ENCODE assay signal across 14 cellular contexts in the genomic region with DNA sequence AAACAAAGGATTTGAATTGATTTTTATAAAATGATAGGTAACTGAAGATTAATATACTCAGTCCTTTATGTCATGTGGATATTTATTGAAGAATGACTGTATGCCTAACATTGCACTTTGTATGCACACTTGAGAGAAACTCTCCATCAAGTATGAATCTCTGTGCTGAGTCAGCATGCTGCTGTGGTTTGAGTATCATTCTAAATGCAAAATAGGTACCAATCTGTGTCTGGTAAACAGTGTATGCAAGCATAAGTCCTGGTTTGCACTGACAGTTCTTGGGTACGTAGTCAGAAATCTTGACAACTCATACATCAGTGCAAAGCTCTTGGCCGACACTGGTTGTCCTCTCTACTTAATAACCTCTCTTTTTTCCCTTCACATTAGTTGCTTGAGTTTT. TPM values are rescaled to one million over a fixed set of nuclear protein-coding genes. Genes with fewer than 3 reads are reported as not detected.
"Had no signal": no experiment of that assay in that cellular context is flagged by ENCODE, and none has a peak within 500 bp of the region (broad histone marks: within the 10 kb centered on the region; RNA-seq: fewer than 3 reads in every experiment).

No MANE protein-coding gene starts in this region.

- H3K9ac ChIP-seq: parathyroid adenoma had no signal

- H2AFZ ChIP-seq: parathyroid adenoma had no signal

- H3K79me2 ChIP-seq: parathyroid adenoma had no signal

- ATAC-seq: esophagus mucosa; left lobe of liver; mucosa of descending colon; naive thymus-derived CD4-positive, alpha-beta T cell; stimulated activated memory B cell treated with anti-CD40 and anti-IgM and Interleukin-4, amounts not matched to agents 10 μg/mL and 1 μg/mL and 100 μg/mL, for 72 hours had no signal

- DNase-seq: activated CD4-positive, CD25-positive, alpha-beta regulatory T cell treated with anti-CD3 and anti-CD28 coated beads, Interleukin-2, amount 50 U/mL, for 72 hours; activated naive CD4-positive, alpha-beta T cell; activated T-cell treated with anti-CD3 and anti-CD28 coated beads for 4 hours; aorta; islet precursor cell; mucosa of descending colon; naive thymus-derived CD4-positive, alpha-beta T cell; stimulated activated CD4-positive, alpha-beta T cell treated with anti-CD3 and anti-CD28 coated beads, Interleukin-2, amount 100 ng/mL, for 48 hours had no signal

- H3K27ac ChIP-seq: neutrophil, parathyroid adenoma had no signal

- H3K4me3 ChIP-seq: mucosa of descending colon had no signal

- H3K9me3 ChIP-seq: mucosa of descending colon, neutrophil had no signal

- H3K4me1 ChIP-seq: parathyroid adenoma had no signal

- H3K27me3 ChIP-seq: neutrophil had no signal

- H3K36me3 ChIP-seq: neutrophil had no signal

RNA-seq across cellular contexts. Expression of a gene that starts 21.9 kb away (rescaled TPM):
- total RNA-seq: activated CD8-positive, alpha-beta memory T cell treated with anti-CD3 and anti-CD28 coated beads for 36 hours; esophagus mucosa; left lobe of liver; naive thymus-derived CD4-positive, alpha-beta T cell had no signal
- polyA plus RNA-seq: naive thymus-derived CD4-positive, alpha-beta T cell had no signal
